ENCODE assay signal across 1 cellular context in genomic region chr13:101747039-101747438, GRCh38.
TF ChIP-seq lines count a peak whose summit lies in the region.

No MANE protein-coding gene starts in this region.

TF ChIP-seq in GM23338, 12 proteins besides CTCF, POLR2A, EP300 and RAD21 (continued from another document):
- TF ChIP-seq, protein P1, sequence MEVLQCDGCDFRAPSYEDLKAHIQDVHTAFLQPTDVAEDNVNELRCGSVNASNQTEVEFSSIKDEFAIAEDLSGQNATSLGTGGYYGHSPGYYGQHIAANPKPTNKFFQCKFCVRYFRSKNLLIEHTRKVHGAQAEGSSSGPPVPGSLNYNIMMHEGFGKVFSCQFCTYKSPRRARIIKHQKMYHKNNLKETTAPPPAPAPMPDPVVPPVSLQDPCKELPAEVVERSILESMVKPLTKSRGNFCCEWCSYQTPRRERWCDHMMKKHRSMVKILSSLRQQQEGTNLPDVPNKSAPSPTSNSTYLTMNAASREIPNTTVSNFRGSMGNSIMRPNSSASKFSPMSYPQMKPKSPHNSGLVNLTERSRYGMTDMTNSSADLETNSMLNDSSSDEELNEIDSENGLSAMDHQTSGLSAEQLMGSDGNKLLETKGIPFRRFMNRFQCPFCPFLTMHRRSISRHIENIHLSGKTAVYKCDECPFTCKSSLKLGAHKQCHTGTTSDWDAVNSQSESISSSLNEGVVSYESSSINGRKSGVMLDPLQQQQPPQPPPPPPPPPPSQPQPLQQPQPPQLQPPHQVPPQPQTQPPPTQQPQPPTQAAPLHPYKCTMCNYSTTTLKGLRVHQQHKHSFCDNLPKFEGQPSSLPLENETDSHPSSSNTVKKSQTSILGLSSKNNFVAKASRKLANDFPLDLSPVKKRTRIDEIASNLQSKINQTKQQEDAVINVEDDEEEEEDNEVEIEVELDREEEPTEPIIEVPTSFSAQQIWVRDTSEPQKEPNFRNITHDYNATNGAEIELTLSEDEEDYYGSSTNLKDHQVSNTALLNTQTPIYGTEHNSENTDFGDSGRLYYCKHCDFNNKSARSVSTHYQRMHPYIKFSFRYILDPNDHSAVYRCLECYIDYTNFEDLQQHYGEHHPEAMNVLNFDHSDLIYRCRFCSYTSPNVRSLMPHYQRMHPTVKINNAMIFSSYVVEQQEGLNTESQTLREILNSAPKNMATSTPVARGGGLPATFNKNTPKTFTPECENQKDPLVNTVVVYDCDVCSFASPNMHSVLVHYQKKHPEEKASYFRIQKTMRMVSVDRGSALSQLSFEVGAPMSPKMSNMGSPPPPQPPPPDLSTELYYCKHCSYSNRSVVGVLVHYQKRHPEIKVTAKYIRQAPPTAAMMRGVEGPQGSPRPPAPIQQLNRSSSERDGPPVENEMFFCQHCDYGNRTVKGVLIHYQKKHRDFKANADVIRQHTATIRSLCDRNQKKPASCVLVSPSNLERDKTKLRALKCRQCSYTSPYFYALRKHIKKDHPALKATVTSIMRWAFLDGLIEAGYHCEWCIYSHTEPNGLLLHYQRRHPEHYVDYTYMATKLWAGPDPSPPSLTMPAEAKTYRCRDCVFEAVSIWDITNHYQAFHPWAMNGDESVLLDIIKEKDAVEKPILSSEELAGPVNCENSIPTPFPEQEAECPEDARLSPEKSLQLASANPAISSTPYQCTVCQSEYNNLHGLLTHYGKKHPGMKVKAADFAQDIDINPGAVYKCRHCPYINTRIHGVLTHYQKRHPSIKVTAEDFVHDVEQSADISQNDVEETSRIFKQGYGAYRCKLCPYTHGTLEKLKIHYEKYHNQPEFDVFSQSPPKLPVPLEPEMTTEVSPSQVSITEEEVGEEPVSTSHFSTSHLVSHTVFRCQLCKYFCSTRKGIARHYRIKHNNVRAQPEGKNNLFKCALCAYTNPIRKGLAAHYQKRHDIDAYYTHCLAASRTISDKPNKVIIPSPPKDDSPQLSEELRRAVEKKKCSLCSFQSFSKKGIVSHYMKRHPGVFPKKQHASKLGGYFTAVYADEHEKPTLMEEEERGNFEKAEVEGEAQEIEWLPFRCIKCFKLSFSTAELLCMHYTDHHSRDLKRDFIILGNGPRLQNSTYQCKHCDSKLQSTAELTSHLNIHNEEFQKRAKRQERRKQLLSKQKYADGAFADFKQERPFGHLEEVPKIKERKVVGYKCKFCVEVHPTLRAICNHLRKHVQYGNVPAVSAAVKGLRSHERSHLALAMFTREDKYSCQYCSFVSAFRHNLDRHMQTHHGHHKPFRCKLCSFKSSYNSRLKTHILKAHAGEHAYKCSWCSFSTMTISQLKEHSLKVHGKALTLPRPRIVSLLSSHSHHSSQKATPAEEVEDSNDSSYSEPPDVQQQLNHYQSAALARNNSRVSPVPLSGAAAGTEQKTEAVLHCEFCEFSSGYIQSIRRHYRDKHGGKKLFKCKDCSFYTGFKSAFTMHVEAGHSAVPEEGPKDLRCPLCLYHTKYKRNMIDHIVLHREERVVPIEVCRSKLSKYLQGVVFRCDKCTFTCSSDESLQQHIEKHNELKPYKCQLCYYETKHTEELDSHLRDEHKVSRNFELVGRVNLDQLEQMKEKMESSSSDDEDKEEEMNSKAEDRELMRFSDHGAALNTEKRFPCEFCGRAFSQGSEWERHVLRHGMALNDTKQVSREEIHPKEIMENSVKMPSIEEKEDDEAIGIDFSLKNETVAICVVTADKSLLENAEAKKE (CRISPR knock-in tag; IDR thresholded peaks at IDR 0.05) = no peak
- TF ChIP-seq EZH2 (IDR thresholded peaks at IDR 0.05; ENCODE audit: low read depth, unreplicated experiment) (no peak), REST (IDR thresholded peaks at IDR 0.05; ENCODE audit: unreplicated experiment) (no peak), NANOG (IDR thresholded peaks at IDR 0.05; ENCODE audit: borderline replicate concordance) (no peak)
